14 cellular contexts compared by ENCODE assay signal in the genomic region with DNA sequence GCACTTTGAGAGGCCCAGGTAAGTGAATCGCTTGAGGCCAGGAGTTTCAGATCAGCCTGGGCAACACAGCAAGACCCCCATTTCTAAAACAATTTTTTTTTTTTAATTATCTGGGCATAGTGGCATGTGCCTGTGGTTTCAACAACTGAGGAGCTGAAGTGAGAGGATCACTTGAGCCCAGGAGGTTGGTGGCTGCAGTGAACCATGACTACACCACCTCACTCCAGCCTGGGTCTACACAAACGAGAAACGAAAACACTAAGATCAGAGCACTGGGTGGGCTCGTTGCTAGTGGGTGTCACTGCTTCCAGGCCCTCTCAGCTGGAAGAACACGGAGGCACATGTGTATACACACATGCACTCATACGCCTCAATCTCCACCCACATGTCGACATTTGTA. TPM values are rescaled to one million over a fixed set of nuclear protein-coding genes. Genes with fewer than 3 reads are reported as not detected.
DNase-seq lines count a peak whose midpoint lies in the region; ATAC-seq and TF ChIP-seq lines count a peak whose summit lies in the region.
"Had no signal": no experiment of that assay in that cellular context is flagged by ENCODE, and none has a peak within 500 bp of the region (broad histone marks: within the 10 kb centered on the region; RNA-seq: fewer than 3 reads in every experiment).

No MANE protein-coding gene starts in this region.

- peaks cover 73% of the 10 kb centered on the region for H4K20me1 ChIP-seq in osteoblast (ENCODE audit: insufficient read depth, low read length)

- TF ChIP-seq CTCF in CD14-positive monocyte (IDR thresholded peaks at IDR 0.05): no peak
- TF ChIP-seq CTCF in osteoblast (IDR thresholded peaks at IDR 0.05; ENCODE audit: extremely low read depth, low read depth, low read length): no peak
- no peak for TF ChIP-seq CTCF in upper lobe of right lung (IDR thresholded peaks at IDR 0.05)

- peaks cover 15% of the 10 kb centered on the region for H3K4me1 Mint-ChIP-seq in CD14-positive monocyte

- no peaks in the 10 kb centered on the region for H3K36me3 Mint-ChIP-seq in CD14-positive monocyte

- H3K4me3 ChIP-seq in osteoblast (ENCODE audit: insufficient read depth, low read length): no peak overlapping the region
- H3K4me3 ChIP-seq in upper lobe of right lung: no peak overlapping the region
- H3K4me3 ChIP-seq: HAP-1 had no signal

- H2AFZ ChIP-seq in osteoblast (ENCODE audit: low read length): no peak overlapping the region

- H3K27ac Mint-ChIP-seq in CD14-positive monocyte: no peak overlapping the region
- H3K27ac Mint-ChIP-seq: HFFc6 had no signal

- H3K27me3 Mint-ChIP-seq in CD14-positive monocyte (ENCODE audit: low read depth in 3 of 3): peaks cover 0 to 2% (median 0%) of the 10 kb centered on the region in 3 donors
- H3K27me3 Mint-ChIP-seq: CD4-positive, alpha-beta memory T cell had no signal

- no peaks in the 10 kb centered on the region for H3K9me3 Mint-ChIP-seq in CD14-positive monocyte
- H3K9me3 Mint-ChIP-seq: CD4-positive, alpha-beta memory T cell; HFFc6 had no signal

- H3K27ac ChIP-seq in osteoblast (ENCODE audit: low read depth, low read length) (no peak overlapping the region), upper lobe of right lung (no peak overlapping the region)

- H3K4me1 ChIP-seq in osteoblast (ENCODE audit: insufficient read depth, low read length): peaks cover 4% of the 10 kb centered on the region
- peaks cover 31% of the 10 kb centered on the region for H3K4me1 ChIP-seq in upper lobe of right lung
- H3K4me1 ChIP-seq: HAP-1 had no signal

- no peak overlapping the region for H3K4me3 Mint-ChIP-seq in CD14-positive monocyte
- H3K4me3 Mint-ChIP-seq: CD4-positive, alpha-beta memory T cell; HFFc6 had no signal

- H3K79me2 ChIP-seq in osteoblast (ENCODE audit: insufficient read depth, low read length): peaks cover 69% of the 10 kb centered on the region

- no peaks in the 10 kb centered on the region for H3K36me3 ChIP-seq in osteoblast (ENCODE audit: insufficient read depth, low read length)
- H3K36me3 ChIP-seq in upper lobe of right lung: no peaks in the 10 kb centered on the region
- H3K36me3 ChIP-seq: HAP-1 had no signal

- DNase-seq in CD14-positive monocyte (ENCODE audit: low spot score): peak; percentile 12
- peak; percentile 4 for DNase-seq in osteoblast (ENCODE audit: insufficient read length, low spot score, missing footprints)
- DNase-seq in upper lobe of right lung: peak; percentile 16
- DNase-seq in GDM1 (lab: John Stamatoyannopoulos, UW): no peak
- DNase-seq in HK-2 (ENCODE audit: unreplicated experiment): no peak
- DNase-seq in NCI-H446 (lab: John Stamatoyannopoulos, UW): no peak
- DNase-seq: Calu3; CD4-positive, alpha-beta memory T cell; COR-L47; DMS53; DMS79 treated with DMSO at 0.1 percent for 48 hours; GOT3; HFFc6 had no signal

- intact Hi-C loops in CD14-positive monocyte (cut with micrococcal nuclease): no loop called here
- intact Hi-C loops in upper lobe of right lung (cut with DNase I): no loop called here

- H3K9me3 ChIP-seq in osteoblast (ENCODE audit: low read depth, low read length) (no peaks in the 10 kb centered on the region), upper lobe of right lung (no peaks in the 10 kb centered on the region)
- H3K9me3 ChIP-seq: HAP-1 had no signal

- no peak overlapping the region for H3K4me2 ChIP-seq in osteoblast (ENCODE audit: insufficient read depth, low read length)

- H3K27me3 ChIP-seq in osteoblast (ENCODE audit: insufficient read depth, low read length): no peaks in the 10 kb centered on the region
- H3K27me3 ChIP-seq in upper lobe of right lung: no peaks in the 10 kb centered on the region

- ATAC-seq in upper lobe of right lung: no peak

RNA-seq across cellular contexts. Expression of gene MOB2, which starts 4.1 kb away (rescaled TPM):
- polyA plus RNA-seq in CD14-positive monocyte: 10 to 100 TPM; 22.1 to 22.5 TPM
- total RNA-seq in osteoblast (28.2 and 29.8 TPM in 2 replicates), upper lobe of right lung (58.9 TPM)

Comparison
In these comparisons a context has a peak if more than half of its experiments do, and no peak if none do; other contexts are left out.
1. DNase-seq: peak in CD14-positive monocyte (single experiment), osteoblast (single experiment) and upper lobe of right lung (single experiment); none in GDM1 (single experiment), HK-2 (single experiment) and NCI-H446 (0 of 2).